Comparison of ENCODE assay signal across 18 cellular contexts in genomic region chr1:60394436-60394835, GRCh38.
A peak's percentile ranks its signal among the peaks of the same experiment; 100 is the strongest.
DNase-seq lines count a peak whose midpoint lies in the region; ATAC-seq, FAIRE-seq and TF ChIP-seq lines count a peak whose summit lies in the region.
"Had no signal": no experiment of that assay in that cellular context is flagged by ENCODE, and none has a peak within 500 bp of the region (broad histone marks: within the 10 kb centered on the region; RNA-seq: fewer than 3 reads in every experiment).

No MANE protein-coding gene starts in this region.

- peak; percentile 46 for ATAC-seq in GM18505 (IDR thresholded peaks at IDR 0.05; ENCODE audit: unreplicated experiment)
- ATAC-seq in HG02884 (IDR thresholded peaks at IDR 0.05; ENCODE audit: unreplicated experiment), result peak; percentile 31
- peak; percentile 49 for ATAC-seq in left lung
- ATAC-seq in stimulated activated memory B cell treated with anti-CD40 and anti-IgM and Interleukin-4, amounts not matched to agents 10 μg/mL and 1 μg/mL and 100 μg/mL, for 72 hours, result no peak
- ATAC-seq: activated T-cell treated with anti-CD3 and anti-CD28 coated beads, Interleukin-2, amount 50 U/mL, for 72 hours had no signal

- H3K27ac ChIP-seq in left lung (no peak overlapping the region), dorsolateral prefrontal cortex (no peak overlapping the region)
- H3K27ac ChIP-seq: neural progenitor cell, RWPE1, skin epidermis had no signal

- H3K4me3 Mint-ChIP-seq in stimulated activated memory B cell treated with anti-CD40 and anti-IgM and Interleukin-4, amounts not matched to agents 10 μg/mL and 1 μg/mL and 100 μg/mL, for 72 hours, result no peak overlapping the region
- H3K4me3 Mint-ChIP-seq: activated CD4-positive, alpha-beta T cell treated with anti-CD3 and anti-CD28 coated beads, Interleukin-2, amount 10 ng/mL, durations not matched to agents 7 days and 5 days; activated T-cell treated with anti-CD3 and anti-CD28 coated beads, Interleukin-2, amount 50 U/mL, for 72 hours; CD4-positive, CD25-positive, alpha-beta regulatory T cell; dendritic cell treated with granulocyte-macrophage colony-stimulating factor and Interleukin-4, amounts not matched to agents 40 ng/mL and 50 ng/mL, for 4 days; neural progenitor cell had no signal

- no peaks in the 10 kb centered on the region for H3K9me3 ChIP-seq in left lung

- TF ChIP-seq CTCF in left lung (IDR thresholded peaks at IDR 0.05), result no peak
- no peak for TF ChIP-seq CTCF in dorsolateral prefrontal cortex (IDR thresholded peaks at IDR 0.05 in 54 of 56, conservative IDR thresholded peaks at IDR 0.05 in 2 of 56; ENCODE audit: low read depth in 1 of 56, partially characterized antibody in 56 of 56)

- H3K4me1 ChIP-seq in left lung, result no peaks in the 10 kb centered on the region
- H3K4me1 ChIP-seq: neural progenitor cell had no signal

- no peak for TF ChIP-seq POLR2A in GM18505 (IDR thresholded peaks at IDR 0.05; ENCODE audit: borderline replicate concordance, extremely low read depth, insufficient read depth, insufficient read length)

- H3K27me3 Mint-ChIP-seq in stimulated activated memory B cell treated with anti-CD40 and anti-IgM and Interleukin-4, amounts not matched to agents 10 μg/mL and 1 μg/mL and 100 μg/mL, for 72 hours, result no peaks in the 10 kb centered on the region
- H3K27me3 Mint-ChIP-seq: activated CD4-positive, alpha-beta T cell treated with anti-CD3 and anti-CD28 coated beads, Interleukin-2, amount 10 ng/mL, durations not matched to agents 7 days and 5 days; CD4-positive, CD25-positive, alpha-beta regulatory T cell; dendritic cell treated with granulocyte-macrophage colony-stimulating factor and Interleukin-4, amounts not matched to agents 40 ng/mL and 50 ng/mL, for 4 days had no signal

- intact Hi-C loops in left lung (cut with DNase I) (no loop called here), dorsolateral prefrontal cortex (cut with DNase I) (no loop called here)

- no peaks in the 10 kb centered on the region for H3K36me3 Mint-ChIP-seq in stimulated activated memory B cell treated with anti-CD40 and anti-IgM and Interleukin-4, amounts not matched to agents 10 μg/mL and 1 μg/mL and 100 μg/mL, for 72 hours
- H3K36me3 Mint-ChIP-seq: CD4-positive, CD25-positive, alpha-beta regulatory T cell; neural progenitor cell had no signal

- H3K4me1 Mint-ChIP-seq in stimulated activated memory B cell treated with anti-CD40 and anti-IgM and Interleukin-4, amounts not matched to agents 10 μg/mL and 1 μg/mL and 100 μg/mL, for 72 hours, result peaks cover 10% of the 10 kb centered on the region
- H3K4me1 Mint-ChIP-seq: activated CD4-positive, alpha-beta T cell treated with anti-CD3 and anti-CD28 coated beads, Interleukin-2, amount 10 ng/mL, durations not matched to agents 7 days and 5 days; CD4-positive, CD25-positive, alpha-beta regulatory T cell had no signal

- DNase-seq in NCI-H69 (lab: John Stamatoyannopoulos, UW) (peak; percentile 6), left lung (no peak), HTR-8/SVneo (ENCODE audit: insufficient read length, low spot score) (no peak), NCI-H1092 (lab: John Stamatoyannopoulos, UW) (no peak), dorsolateral prefrontal cortex (no peak)
- DNase-seq: activated CD4-positive, alpha-beta T cell treated with anti-CD3 and anti-CD28 coated beads, Interleukin-2, amount 10 ng/mL, durations not matched to agents 7 days and 5 days; activated T-cell treated with anti-CD3 and anti-CD28 coated beads, Interleukin-2, amount 50 U/mL, for 72 hours; CD4-positive, CD25-positive, alpha-beta regulatory T cell; mammary epithelial cell; NCI-H1105; NCI-H446 had no signal

- peaks cover 3% of the 10 kb centered on the region for H3K9me3 Mint-ChIP-seq in stimulated activated memory B cell treated with anti-CD40 and anti-IgM and Interleukin-4, amounts not matched to agents 10 μg/mL and 1 μg/mL and 100 μg/mL, for 72 hours
- H3K9me3 Mint-ChIP-seq: activated CD4-positive, alpha-beta T cell treated with anti-CD3 and anti-CD28 coated beads, Interleukin-2, amount 10 ng/mL, durations not matched to agents 7 days and 5 days; activated T-cell treated with anti-CD3 and anti-CD28 coated beads, Interleukin-2, amount 50 U/mL, for 72 hours; dendritic cell treated with granulocyte-macrophage colony-stimulating factor and Interleukin-4, amounts not matched to agents 40 ng/mL and 50 ng/mL, for 4 days; neural progenitor cell had no signal

- no peak overlapping the region for H3K27ac Mint-ChIP-seq in stimulated activated memory B cell treated with anti-CD40 and anti-IgM and Interleukin-4, amounts not matched to agents 10 μg/mL and 1 μg/mL and 100 μg/mL, for 72 hours
- H3K27ac Mint-ChIP-seq: activated CD4-positive, alpha-beta T cell treated with anti-CD3 and anti-CD28 coated beads, Interleukin-2, amount 10 ng/mL, durations not matched to agents 7 days and 5 days; dendritic cell treated with granulocyte-macrophage colony-stimulating factor and Interleukin-4, amounts not matched to agents 40 ng/mL and 50 ng/mL, for 4 days; neural progenitor cell had no signal

- H3K36me3 ChIP-seq in left lung, result no peaks in the 10 kb centered on the region
- H3K36me3 ChIP-seq: neural progenitor cell had no signal

- no peak for FAIRE-seq in HTR-8/SVneo (lab: Jason Lieb, UNC)

- H3K4me3 ChIP-seq in left lung (no peak overlapping the region), dorsolateral prefrontal cortex (no peak overlapping the region)
- H3K4me3 ChIP-seq: neural progenitor cell, skin epidermis had no signal

- H3K27me3 ChIP-seq in left lung, result no peaks in the 10 kb centered on the region
- no peaks in the 10 kb centered on the region for H3K27me3 ChIP-seq in dorsolateral prefrontal cortex
- H3K27me3 ChIP-seq: neural progenitor cell had no signal
